8 cellular contexts compared by ENCODE assay signal in the genomic region with DNA sequence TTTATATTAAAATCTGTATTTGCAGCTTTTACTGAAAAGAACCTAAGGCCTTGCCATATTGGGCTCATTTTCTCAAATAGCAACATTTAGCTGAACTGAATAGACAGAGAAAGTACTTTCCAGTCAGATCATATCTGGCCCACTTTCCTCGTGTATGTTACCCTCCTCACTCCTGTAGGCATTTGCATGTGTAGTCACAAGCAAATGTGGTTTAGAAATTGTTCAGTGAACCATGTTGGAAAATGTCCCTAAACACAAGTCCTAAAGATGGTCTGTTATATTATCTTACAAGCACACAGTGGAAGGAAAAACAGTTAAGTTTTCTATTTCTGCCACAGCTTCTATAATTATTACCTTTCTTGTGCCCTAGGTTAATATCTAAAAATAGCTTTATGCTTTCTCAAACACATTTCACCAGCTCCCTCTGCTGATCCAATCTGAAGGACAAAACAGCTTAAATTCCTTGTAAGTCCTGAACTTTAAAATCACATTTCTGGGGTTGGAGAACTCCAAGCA. TPM values are rescaled to one million over a fixed set of nuclear protein-coding genes. Genes with fewer than 3 reads are reported as not detected.
DNase-seq lines count a peak whose midpoint lies in the region; ATAC-seq, FAIRE-seq and TF ChIP-seq lines count a peak whose summit lies in the region.

No MANE protein-coding gene starts in this region.

- H3K4me3 Mint-ChIP-seq in CD4-positive, CD25-positive, alpha-beta regulatory T cell: peak overlapping the region in 2 of 4 donors; percentile 84

- H3K27me3 Mint-ChIP-seq in CD4-positive, CD25-positive, alpha-beta regulatory T cell: no peaks in the 10 kb centered on the region

- no peaks in the 10 kb centered on the region for H3K9me3 ChIP-seq in CD4-positive, CD25-positive, alpha-beta regulatory T cell (ENCODE audit: control insufficient read depth in 2 of 2, low read length in 2 of 2)
- no peaks in the 10 kb centered on the region for H3K9me3 ChIP-seq in keratinocyte (ENCODE audit: control insufficient read depth, low read depth, low read length)

- H3K27me3 ChIP-seq in CD4-positive, CD25-positive, alpha-beta regulatory T cell (ENCODE audit: control insufficient read depth, insufficient read depth, low read length): no peaks in the 10 kb centered on the region
- no peaks in the 10 kb centered on the region for H3K27me3 ChIP-seq in keratinocyte (ENCODE audit: control insufficient read depth, extremely low read depth, insufficient read depth, low read length)

- H3K36me3 ChIP-seq in CD4-positive, CD25-positive, alpha-beta regulatory T cell (ENCODE audit: control insufficient read depth, insufficient read depth, low read length): no peaks in the 10 kb centered on the region
- H3K36me3 ChIP-seq in keratinocyte (ENCODE audit: control insufficient read depth in 2 of 2, extremely low read depth in 1 of 2, insufficient read depth in 2 of 2, low read length in 2 of 2): no peaks in the 10 kb centered on the region

- H3K79me2 ChIP-seq in keratinocyte (ENCODE audit: control insufficient read depth, insufficient read depth, low read length): no peaks in the 10 kb centered on the region

- dilution Hi-C loops in keratinocyte (cut with MboI; ENCODE audit: extremely low pct_ligation_motif_present, low sequenced_read_pairs): no loop called here

- peaks cover 0 to 2% (median 0%) of the 10 kb centered on the region in 7 donors for H3K9me3 Mint-ChIP-seq in CD4-positive, CD25-positive, alpha-beta regulatory T cell

- peak overlapping the region; percentile 76 to 93 (median 92) for H3K27ac Mint-ChIP-seq in CD4-positive, CD25-positive, alpha-beta regulatory T cell

- H4K20me1 ChIP-seq in keratinocyte (ENCODE audit: control insufficient read depth, extremely low read depth, insufficient read depth, low read length): no peaks in the 10 kb centered on the region

- peaks cover 7% of the 10 kb centered on the region for H3K4me1 ChIP-seq in CD4-positive, CD25-positive, alpha-beta regulatory T cell (ENCODE audit: control insufficient read depth, insufficient read depth, low read length, poor library complexity, severe bottlenecking)
- peaks cover 8% of the 10 kb centered on the region for H3K4me1 ChIP-seq in keratinocyte (ENCODE audit: control insufficient read depth, extremely low read depth, insufficient read depth, low read length)

- H2AFZ ChIP-seq in keratinocyte (ENCODE audit: control insufficient read depth, low read length): peak overlapping the region; percentile 22

- H3K4me1 Mint-ChIP-seq in CD4-positive, CD25-positive, alpha-beta regulatory T cell: peaks cover 0 to 27% (median 20%) of the 10 kb centered on the region in 4 donors

- DNase-seq in CD4-positive, CD25-positive, alpha-beta regulatory T cell: no peak
- DNase-seq in keratinocyte (ENCODE audit: low read depth, low spot score) (no peak), middle frontal gyrus (ENCODE audit: extremely low spot score, low spot score) (no peak), NCI-H524 (lab: John Stamatoyannopoulos, UW) (no peak), G401 (ENCODE audit: low spot score) (no peak)
- no peak for DNase-seq in activated CD4-positive, alpha-beta T cell treated with anti-CD3 and anti-CD28 coated beads for 48 hours

- H3K4me3 ChIP-seq in CD4-positive, CD25-positive, alpha-beta regulatory T cell (ENCODE audit: low read depth, low read length): peak overlapping the region; percentile 88
- H3K4me3 ChIP-seq in keratinocyte (ENCODE audit: control insufficient read depth in 2 of 3, extremely low read depth in 1 of 3, insufficient read depth in 2 of 3, low read depth in 1 of 3, low read length in 3 of 3): peak overlapping the region in 1 of 3 experiments; percentile 7

- ATAC-seq in CD4-positive, CD25-positive, alpha-beta regulatory T cell (ENCODE audit: low read depth in 2 of 2): no peak
- peak; percentile 33 for ATAC-seq in GM19467 (IDR thresholded peaks at IDR 0.05; ENCODE audit: unreplicated experiment)
- peak; percentile 62 for ATAC-seq in HG03457 (IDR thresholded peaks at IDR 0.05; ENCODE audit: unreplicated experiment)

- H3K9me1 ChIP-seq in keratinocyte (ENCODE audit: control insufficient read depth, extremely low read depth, insufficient read depth, low read length): no peaks in the 10 kb centered on the region

- no peak for TF ChIP-seq CTCF in keratinocyte (optimal IDR thresholded peaks at IDR 0.05 in 1 of 3, IDR thresholded peaks at IDR 0.05 in 1 of 3, conservative IDR thresholded peaks at IDR 0.05 in 1 of 3; ENCODE audit: extremely low read depth in 1 of 3, insufficient read depth in 2 of 3, low read length in 3 of 3)

- in situ Hi-C loops in G401 (cut with HindIII; ENCODE audit: low sequenced_read_pairs): no loop called here

- peak overlapping the region; percentile 1 for H3K27ac ChIP-seq in CD4-positive, CD25-positive, alpha-beta regulatory T cell (ENCODE audit: insufficient read depth, low read length, poor library complexity, severe bottlenecking)
- peak overlapping the region; percentile 29 for H3K27ac ChIP-seq in keratinocyte (ENCODE audit: control insufficient read depth, insufficient read depth, low read length)

- no peak for FAIRE-seq in keratinocyte (lab: Jason Lieb, UNC)

- H3K36me3 Mint-ChIP-seq in CD4-positive, CD25-positive, alpha-beta regulatory T cell: peaks cover 6% of the 10 kb centered on the region

- H3K4me2 ChIP-seq in keratinocyte (ENCODE audit: control insufficient read depth, extremely low read depth, insufficient read depth, low read depth, low read length): peak overlapping the region; percentile 72

- H3K9ac ChIP-seq in keratinocyte (ENCODE audit: control insufficient read depth, extremely low read depth, insufficient read depth, low read length): peak overlapping the region; percentile 30

RNA-seq across cellular contexts. Expression of gene FMO4, which starts 0.6 kb away (rescaled TPM):
- 2.0 TPM for total RNA-seq in CD4-positive, CD25-positive, alpha-beta regulatory T cell
- polyA plus RNA-seq in CD4-positive, CD25-positive, alpha-beta regulatory T cell: 1 to 10 TPM; 2.7 to 4.9 (median 3.7) TPM
- 2.9 to 6.2 TPM (median 4.7 TPM) in 3 replicates for polyA plus RNA-seq in keratinocyte
- polyA plus RNA-seq in keratinocyte (2011; ENCODE audit: low read depth): 1.9 TPM
- 1.9 and 4.0 TPM in 2 replicates for polyA plus RNA-seq in keratinocyte (2011; cell fraction: cytosol; rRNA removed)
- polyA plus RNA-seq in keratinocyte (2011; cell fraction: nucleus; rRNA removed): 5.2 and 5.9 TPM in 2 replicates
- polyA plus RNA-seq in keratinocyte (2012; ENCODE audit: low replicate concordance): 1.6 and 2.1 TPM in 2 replicates
- polyA minus RNA-seq in keratinocyte: 0.39 to 4.1 TPM (median 3.6 TPM) in 3 replicates
- polyA minus RNA-seq in keratinocyte (2011; cell fraction: cytosol; rRNA and poly(A)+ RNA removed): 1.5 TPM
- 2.0 and 5.0 TPM in 2 replicates for polyA minus RNA-seq in keratinocyte (2011; cell fraction: nucleus; rRNA and poly(A)+ RNA removed)
- 7.4 and 12.8 TPM in 2 replicates for total RNA-seq in G401 (2014; rRNA removed; shearing (Covaris generic))

Comparison
In these comparisons a context has a peak if more than half of its experiments do, and no peak if none do; other contexts are left out.
1. ATAC-seq: peak in GM19467 (single experiment) and HG03457 (single experiment); none in CD4-positive, CD25-positive, alpha-beta regulatory T cell (0 of 2).